In the genomic region with DNA sequence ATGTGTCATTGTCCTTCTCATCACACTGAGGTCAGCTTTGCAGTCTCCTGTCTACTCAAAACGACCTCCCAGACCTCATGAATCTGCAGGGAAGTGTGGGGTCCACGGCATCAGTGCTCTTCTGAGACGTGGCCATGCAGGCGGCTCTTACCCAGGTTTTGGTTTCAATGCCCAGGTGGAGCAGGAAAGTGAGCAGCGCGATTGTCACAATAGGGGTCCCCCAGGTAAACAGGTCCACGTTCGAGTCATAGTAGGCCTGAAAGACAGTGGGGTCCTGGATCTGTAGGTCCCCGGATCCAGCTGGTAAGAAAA, we compare ENCODE assay signal across 18 cellular contexts.
A peak's percentile ranks its signal among the peaks of the same experiment; 100 is the strongest.
DNase-seq lines count a peak whose midpoint lies in the region; ATAC-seq and TF ChIP-seq lines count a peak whose summit lies in the region.
"Had no signal": no experiment of that assay in that cellular context is flagged by ENCODE, and none has a peak within 500 bp of the region (broad histone marks: within the 10 kb centered on the region; RNA-seq: fewer than 3 reads in every experiment).

No MANE protein-coding gene starts in this region.

- H4K8ac ChIP-seq in IMR-90 (ENCODE audit: low read depth in 2 of 2, low read length in 2 of 2): no peak overlapping the region
- H4K8ac ChIP-seq in neuronal stem cell (ENCODE audit: low read depth, low read length): no peak overlapping the region

- H3K4me1 ChIP-seq in IMR-90 (ENCODE audit: control insufficient read depth, insufficient read depth, low read length) (peaks cover 3% of the 10 kb centered on the region), RWPE2 (ENCODE audit: insufficient read depth, poor library complexity, severe bottlenecking) (no peaks in the 10 kb centered on the region), neuronal stem cell (ENCODE audit: control insufficient read depth in 2 of 2, insufficient read depth in 1 of 2, low read depth in 1 of 2, low read length in 2 of 2) (peaks cover 8 to 10% of the 10 kb centered on the region in 2 donors), upper lobe of left lung (no peaks in the 10 kb centered on the region)
- H3K4me1 ChIP-seq: A549; BLaER1 treated with 17β-estradiol and CSF1 and Interleukin-3, amounts not matched to agents 10 nM and 100 nM had no signal

- no peak for TF ChIP-seq POLR2A in IMR-90 (IDR thresholded peaks at IDR 0.05; ENCODE audit: low read depth, low read length)
- TF ChIP-seq POLR2A in upper lobe of left lung (IDR thresholded peaks at IDR 0.05): no peak

- POLR2A ChIA-PET in IMR-90 (lab: Charles Lee; ENCODE audit: unreplicated experiment): no interaction called here

- dilution Hi-C loops in IMR-90 (cut with HindIII; ENCODE audit: low sequenced_read_pairs, unreplicated experiment): no loop called here

- H2BK12ac ChIP-seq in neuronal stem cell (ENCODE audit: low read length): peak overlapping the region; percentile 14

- H2BK5ac ChIP-seq in IMR-90 (ENCODE audit: low read depth, low read length, poor library complexity, severe bottlenecking): no peak overlapping the region
- no peak overlapping the region for H2BK5ac ChIP-seq in neuronal stem cell (ENCODE audit: low read length)

- no peak for TF ChIP-seq RAD21 in IMR-90 (IDR thresholded peaks at IDR 0.05; ENCODE audit: low read length)

- CTCF ChIA-PET in IMR-90 (lab: Yijun Ruan, JAX): no interaction called here

- H3K9ac ChIP-seq in IMR-90 (ENCODE audit: low read depth, low read length) (no peak overlapping the region), neuronal stem cell (ENCODE audit: low read depth, low read length, poor library complexity) (no peak overlapping the region)
- H3K9ac ChIP-seq: BLaER1 treated with 17β-estradiol and CSF1 and Interleukin-3, amounts not matched to agents 10 nM and 100 nM had no signal

- H3K4me2 ChIP-seq in IMR-90 (ENCODE audit: low read depth, low read length) (no peak overlapping the region), neuronal stem cell (ENCODE audit: insufficient read depth, low read length, poor library complexity, severe bottlenecking) (no peak overlapping the region)
- H3K4me2 ChIP-seq: A549; BLaER1 treated with 17β-estradiol and CSF1 and Interleukin-3, amounts not matched to agents 10 nM and 100 nM had no signal

- WGBS in IMR-90 (ENCODE audit: extremely low coverage in 2 of 2, insufficient read length in 1 of 2), 2 experiments: 89% methylated on average over 6 of the region's 9 CpGs; no CpG with 5 or more reads in 1 of the 2 experiments
- no CpG with 5 or more reads among the region's 9 CpGs for WGBS in neuronal stem cell (ENCODE audit: extremely low coverage in 2 of 2, insufficient read length in 2 of 2, insufficient replicate concordance in 1 of 2), 2 donors
- 74 to 77% methylated on average over 9 of the region's 9 CpGs for WGBS in upper lobe of left lung, 2 donors

- DNase-seq in IMR-90 (no peak), RWPE2 (ENCODE audit: low spot score) (peak; percentile 51), mesenteric fat pad (ENCODE audit: low spot score) (peak; percentile 65), neuronal stem cell (ENCODE audit: low spot score) (no peak), SW480 (ENCODE audit: low spot score) (no peak), upper lobe of left lung (no peak), T-helper 9 cell (no peak)
- DNase-seq: AML-193; Caco-2; Calu3; CD4-positive, alpha-beta T cell; DMS79 treated with DMSO at 0.1 percent for 48 hours; GF-D8 had no signal

- H3K27me3 ChIP-seq in IMR-90 (ENCODE audit: control insufficient read depth, insufficient read depth, low read length): no peaks in the 10 kb centered on the region
- no peaks in the 10 kb centered on the region for H3K27me3 ChIP-seq in RWPE2 (ENCODE audit: insufficient read depth, poor library complexity, severe bottlenecking)
- H3K27me3 ChIP-seq in neuronal stem cell (ENCODE audit: control insufficient read depth in 3 of 3, insufficient read depth in 3 of 3, low read depth in 1 of 3, low read length in 3 of 3): no peaks in the 10 kb centered on the region
- no peaks in the 10 kb centered on the region for H3K27me3 ChIP-seq in upper lobe of left lung
- H3K27me3 ChIP-seq: BLaER1 treated with 17β-estradiol and CSF1 and Interleukin-3, amounts not matched to agents 10 nM and 100 nM had no signal

- no peak overlapping the region for H3K4me3 ChIP-seq in IMR-90 (ENCODE audit: insufficient read depth, low read depth, low read length)
- H3K4me3 ChIP-seq in RWPE2 (ENCODE audit: severe bottlenecking): no peak overlapping the region
- no peak overlapping the region for H3K4me3 ChIP-seq in neuronal stem cell (ENCODE audit: low read length in 2 of 2)
- no peak overlapping the region for H3K4me3 ChIP-seq in upper lobe of left lung
- H3K4me3 ChIP-seq: A549; BLaER1 treated with 17β-estradiol and CSF1 and Interleukin-3, amounts not matched to agents 10 nM and 100 nM had no signal

- H3K18ac ChIP-seq in IMR-90 (ENCODE audit: low read depth, low read length) (no peak overlapping the region), neuronal stem cell (ENCODE audit: low read length) (no peak overlapping the region)

- H3K36me3 ChIP-seq in IMR-90 (ENCODE audit: control insufficient read depth, insufficient read depth, low read length) (peaks cover 16% of the 10 kb centered on the region; the same call in 1 of the 2 replicates), RWPE2 (ENCODE audit: low read depth) (no peaks in the 10 kb centered on the region), neuronal stem cell (replicated peaks in 1 of 2; ENCODE audit: control insufficient read depth in 2 of 2, insufficient read depth in 2 of 2, low read length in 2 of 2) (no peaks in the 10 kb centered on the region), upper lobe of left lung (peaks cover 0 to 13% (median 4%) of the 10 kb centered on the region in 4 donors)

- H3K14ac ChIP-seq in IMR-90 (replicated peaks; ENCODE audit: low read depth, low read length) (no peak overlapping the region), neuronal stem cell (ENCODE audit: low read length) (no peak overlapping the region)

- H2AFZ ChIP-seq in IMR-90 (replicated peaks; ENCODE audit: low read length, poor library complexity) (no peak overlapping the region), neuronal stem cell (ENCODE audit: low read length) (no peak overlapping the region)

- no peak for ATAC-seq in IMR-90 (ENCODE audit: low read depth)
- no peak for ATAC-seq in RWPE2 (ENCODE audit: low read depth)
- no peak for ATAC-seq in upper lobe of left lung (ENCODE audit: low FRiP score in 2 of 2)
- ATAC-seq: A549; CD8-positive, alpha-beta T cell had no signal

- no peak overlapping the region for H4K5ac ChIP-seq in IMR-90 (ENCODE audit: low read depth, low read length)

- H3K79me1 ChIP-seq in IMR-90 (ENCODE audit: low read depth in 1 of 2, low read length in 2 of 2): 0 out of 4 replicates have a peak, but pooled peaks cover 0 to 5% of the 10 kb centered on the region in 2 experiments
- H3K79me1 ChIP-seq in neuronal stem cell (ENCODE audit: low read depth, low read length): no peaks in the 10 kb centered on the region

- intact Hi-C loops in IMR-90 (cut with micrococcal nuclease): no loop called here

- H4K91ac ChIP-seq in IMR-90 (ENCODE audit: insufficient read depth, low read depth, low read length) (no peak overlapping the region), neuronal stem cell (ENCODE audit: low read depth, low read length, poor library complexity) (no peak overlapping the region)

- BruUV-seq in IMR-90 (replicated peaks; lab: Mats Ljungman, UMichigan): no TSS peak

- no peak overlapping the region for H3K4ac ChIP-seq in IMR-90 (ENCODE audit: low read depth, low read length)
- no peak overlapping the region for H3K4ac ChIP-seq in neuronal stem cell (ENCODE audit: low read length)

- no peaks in the 10 kb centered on the region for H4K20me1 ChIP-seq in IMR-90 (ENCODE audit: insufficient read depth, low read length)
- H4K20me1 ChIP-seq: BLaER1 treated with 17β-estradiol and CSF1 and Interleukin-3, amounts not matched to agents 10 nM and 100 nM had no signal

- no peak overlapping the region for H3K56ac ChIP-seq in IMR-90 (ENCODE audit: extremely low read depth, insufficient read depth, low read length)

- no peak overlapping the region for H2BK20ac ChIP-seq in IMR-90 (ENCODE audit: low read depth, low read length)

- H3K23ac ChIP-seq in IMR-90 (ENCODE audit: low read depth, low read length) (no peak overlapping the region), neuronal stem cell (ENCODE audit: low read depth, low read length, poor library complexity) (no peak overlapping the region)

- peak overlapping the region; percentile 13 for H2AK9ac ChIP-seq in IMR-90 (replicated peaks; ENCODE audit: low read depth, low read length, poor library complexity)

- H3K9me3 ChIP-seq in IMR-90 (ENCODE audit: control insufficient read depth, insufficient read depth, low read length): no peaks in the 10 kb centered on the region
- H3K9me3 ChIP-seq in RWPE2 (ENCODE audit: severe bottlenecking): no peaks in the 10 kb centered on the region
- peaks cover 0 to 11% of the 10 kb centered on the region in 2 donors for H3K9me3 ChIP-seq in neuronal stem cell (replicated peaks in 1 of 2; ENCODE audit: control insufficient read depth in 2 of 2, insufficient read depth in 1 of 2, low read depth in 1 of 2, low read length in 2 of 2)
- no peaks in the 10 kb centered on the region for H3K9me3 ChIP-seq in upper lobe of left lung
- H3K9me3 ChIP-seq: A549 had no signal

- H2BK15ac ChIP-seq in IMR-90 (ENCODE audit: low read depth, low read length): no peak overlapping the region
- H2BK15ac ChIP-seq in neuronal stem cell (ENCODE audit: low read length): no peak overlapping the region

- H2BK120ac ChIP-seq in IMR-90 (ENCODE audit: low read depth, low read length) (no peak overlapping the region), neuronal stem cell (ENCODE audit: low read depth, low read length) (no peak overlapping the region)

- no peak for TF ChIP-seq EP300 in upper lobe of left lung (IDR thresholded peaks at IDR 0.05)

- TF ChIP-seq CTCF in IMR-90 (conservative IDR thresholded peaks at IDR 0.05; ENCODE audit: low read depth, low read length) (no peak), RWPE2 (IDR thresholded peaks at IDR 0.05; ENCODE audit: poor library complexity, severe bottlenecking) (no peak), upper lobe of left lung (IDR thresholded peaks at IDR 0.05) (no peak)

- H3K27ac ChIP-seq in IMR-90 (ENCODE audit: insufficient read depth, low read length) (no peak overlapping the region), RWPE2 (ENCODE audit: poor library complexity, severe bottlenecking) (no peak overlapping the region), neuronal stem cell (replicated peaks; ENCODE audit: low read length) (no peak overlapping the region), upper lobe of left lung (no peak overlapping the region)
- H3K27ac ChIP-seq: 22Rv1; A549; BLaER1 treated with 17β-estradiol and CSF1 and Interleukin-3, amounts not matched to agents 10 nM and 100 nM; C4-2B had no signal

- H2AK5ac ChIP-seq in IMR-90 (ENCODE audit: low read depth, low read length) (no peak overlapping the region), neuronal stem cell (ENCODE audit: low read depth, low read length) (no peak overlapping the region)

- in situ Hi-C loops in IMR-90 (cut with MboI; ENCODE audit: low sequenced_read_pairs): no loop called here

- H3K9me1 ChIP-seq in IMR-90 (ENCODE audit: insufficient read depth, low read length): peaks cover 11% of the 10 kb centered on the region; the same call in 1 of the 2 replicates

TF ChIP-seq in IMR-90, 13 proteins besides CTCF, POLR2A, EP300 and RAD21 (continues in another document):
- TF ChIP-seq MAZ (IDR thresholded peaks at IDR 0.05; ENCODE audit: borderline replicate concordance, low read depth, low read length) (no peak), NFE2L2 (IDR thresholded peaks at IDR 0.05; ENCODE audit: low read depth, low read length) (no peak)

Comparison
In these comparisons a context has a peak if more than half of its experiments do, and no peak if none do; other contexts are left out.
1. DNase-seq: peak in RWPE2 (single experiment) and mesenteric fat pad (single experiment); none in IMR-90 (single experiment), neuronal stem cell (single experiment), SW480 (single experiment), upper lobe of left lung (0 of 2) and T-helper 9 cell (single experiment).